In genomic region chr5:116329503-116329902, GRCh38 we compare ENCODE assay signal across 24 cellular contexts.
DNase-seq lines count a peak whose midpoint lies in the region; ATAC-seq, FAIRE-seq and TF ChIP-seq lines count a peak whose summit lies in the region.
"Had no signal": no experiment of that assay in that cellular context is flagged by ENCODE, and none has a peak within 500 bp of the region (broad histone marks: within the 10 kb centered on the region; RNA-seq: fewer than 3 reads in every experiment).

No MANE protein-coding gene starts in this region.

- no peak overlapping the region for H3K4me2 ChIP-seq in A549
- H3K4me2 ChIP-seq: BLaER1 had no signal

- TF ChIP-seq CTCF in A549 (IDR thresholded peaks at IDR 0.05) (no peak), HEK293 (tag by site-specific recombination; IDR thresholded peaks at IDR 0.05) (no peak), esophagus muscularis mucosa (IDR thresholded peaks at IDR 0.05) (no peak)

- H3K36me3 ChIP-seq in HEK293 (ENCODE audit: control insufficient read depth in 2 of 2, insufficient read depth in 1 of 2, low read length in 2 of 2) (no peaks in the 10 kb centered on the region), esophagus muscularis mucosa (peaks cover 0 to 17% (median 4%) of the 10 kb centered on the region in 4 donors)
- H3K36me3 ChIP-seq: BE2C had no signal

- no peak for FAIRE-seq in A549 (lab: Jason Lieb, UNC)
- FAIRE-seq: A204.1, GM12878, GM12892, GM18507 had no signal

- no peak for TF ChIP-seq RAD21 in A549 (conservative IDR thresholded peaks at IDR 0.05 in 1 of 2, IDR thresholded peaks at IDR 0.05 in 1 of 2)

- H3K27ac ChIP-seq in A549 (no peak overlapping the region), HEK293 (ENCODE audit: extremely low read depth, low read depth, low read length) (no peak overlapping the region), esophagus muscularis mucosa (replicated peaks in 1 of 4) (no peak overlapping the region)
- H3K27ac ChIP-seq: BLaER1 had no signal

- H3K9me3 ChIP-seq in A549: 0 out of 3 replicates have a peak, but pooled peaks cover 14% of the 10 kb centered on the region
- no peaks in the 10 kb centered on the region for H3K9me3 ChIP-seq in HEK293 (ENCODE audit: control insufficient read depth, insufficient read depth, low read depth, low read length)
- H3K9me3 ChIP-seq in esophagus muscularis mucosa: peaks cover 0 to 25% (median 8%) of the 10 kb centered on the region in 4 donors
- H3K9me3 ChIP-seq: BE2C had no signal

- WGBS in A549 (ENCODE audit: missing lambda C conversion rate): 68% methylated on average over 4 of the region's 5 CpGs
- 93% methylated on average over 5 of the region's 5 CpGs for WGBS in esophagus muscularis mucosa

- TF ChIP-seq EP300 in A549 (IDR thresholded peaks at IDR 0.05) (no peak), esophagus muscularis mucosa (IDR thresholded peaks at IDR 0.05) (no peak)

- TF ChIP-seq POLR2A in A549 (IDR thresholded peaks at IDR 0.05; ENCODE audit: low read length): no peak
- TF ChIP-seq POLR2A in esophagus muscularis mucosa (IDR thresholded peaks at IDR 0.05; ENCODE audit: low read depth): no peak

- CTCF ChIA-PET in A549 (lab: Yijun Ruan, JAX) (no interaction called here), HEK293 (lab: Yijun Ruan, JAX) (no interaction called here)

- no peak for DNase-seq in A549 (ENCODE audit: low read depth in 1 of 2, low spot score in 1 of 2)
- peak; percentile 39 for DNase-seq in esophagus muscularis mucosa (ENCODE audit: extremely low spot score)
- no peak for DNase-seq in AML-193 (lab: John Stamatoyannopoulos, UW)
- DNase-seq in SHP77 (lab: John Stamatoyannopoulos, UW): no peak
- DNase-seq: 8988T; BE2C; C1 segment of cervical spinal cord; CD4-positive, alpha-beta memory T cell; CD4-positive, CD25-positive, alpha-beta regulatory T cell; CD8-positive, alpha-beta memory T cell; COR-L47; DMS 273 treated with DMSO at 0.1 percent for 48 hours; DMS153; DMS53; DMS79; DND-41; EL; GDM1 had no signal

- no peaks in the 10 kb centered on the region for H3K27me3 ChIP-seq in esophagus muscularis mucosa
- H3K27me3 ChIP-seq: BE2C, BLaER1 had no signal

- H3K4me1 ChIP-seq in A549 (no peaks in the 10 kb centered on the region), HEK293 (ENCODE audit: control insufficient read depth, insufficient read depth, low read length) (no peaks in the 10 kb centered on the region), esophagus muscularis mucosa (no peaks in the 10 kb centered on the region)
- H3K4me1 ChIP-seq: BE2C, BLaER1 had no signal

- no peak for ATAC-seq in A549
- ATAC-seq: GM12878 had no signal

- POLR2A ChIA-PET in A549 (lab: Yijun Ruan, JAX) (no interaction called here), HEK293 (lab: Yijun Ruan, JAX) (no interaction called here)

- H3K4me3 ChIP-seq in A549 (no peak overlapping the region), HEK293 (ENCODE audit: low read depth, low read length) (no peak overlapping the region), esophagus muscularis mucosa (no peak overlapping the region)
- H3K4me3 ChIP-seq: BLaER1, GM12878 had no signal

- intact Hi-C loops in esophagus muscularis mucosa (cut with DNase I): no loop called here

TF ChIP-seq in A549, 52 proteins besides CTCF, POLR2A, EP300 and RAD21:
- TF ChIP-seq EHMT2 (IDR thresholded peaks at IDR 0.05; ENCODE audit: low read depth) (no peak), ZFP36 (IDR thresholded peaks at IDR 0.05; ENCODE audit: borderline replicate concordance, partially characterized antibody) (peak; percentile 78)

TF ChIP-seq in HEK293, 187 proteins besides CTCF, POLR2A, EP300 and RAD21:
- TF ChIP-seq ZNF510 (tag by site-specific recombination; IDR thresholded peaks at IDR 0.05; ENCODE audit: insufficient replicate concordance) (no peak), ZSCAN16 (tag by site-specific recombination; IDR thresholded peaks at IDR 0.05) (no peak), ZNF529 (tag by site-specific recombination; IDR thresholded peaks at IDR 0.05; ENCODE audit: insufficient replicate concordance) (no peak), ZNF677 (tag by site-specific recombination; IDR thresholded peaks at IDR 0.05) (no peak), ZFP69B (tag by site-specific recombination; IDR thresholded peaks at IDR 0.05) (no peak), KLF1 (tag by site-specific recombination; IDR thresholded peaks at IDR 0.05) (no peak), ZNF585B (tag by site-specific recombination; IDR thresholded peaks at IDR 0.05) (peak; percentile 84), PRDM4 (tag by site-specific recombination; IDR thresholded peaks at IDR 0.05) (no peak), ZNF426 (tag by site-specific recombination; IDR thresholded peaks at IDR 0.05) (no peak)
